ENCODE assay signal across 1 cellular context in the genomic region with DNA sequence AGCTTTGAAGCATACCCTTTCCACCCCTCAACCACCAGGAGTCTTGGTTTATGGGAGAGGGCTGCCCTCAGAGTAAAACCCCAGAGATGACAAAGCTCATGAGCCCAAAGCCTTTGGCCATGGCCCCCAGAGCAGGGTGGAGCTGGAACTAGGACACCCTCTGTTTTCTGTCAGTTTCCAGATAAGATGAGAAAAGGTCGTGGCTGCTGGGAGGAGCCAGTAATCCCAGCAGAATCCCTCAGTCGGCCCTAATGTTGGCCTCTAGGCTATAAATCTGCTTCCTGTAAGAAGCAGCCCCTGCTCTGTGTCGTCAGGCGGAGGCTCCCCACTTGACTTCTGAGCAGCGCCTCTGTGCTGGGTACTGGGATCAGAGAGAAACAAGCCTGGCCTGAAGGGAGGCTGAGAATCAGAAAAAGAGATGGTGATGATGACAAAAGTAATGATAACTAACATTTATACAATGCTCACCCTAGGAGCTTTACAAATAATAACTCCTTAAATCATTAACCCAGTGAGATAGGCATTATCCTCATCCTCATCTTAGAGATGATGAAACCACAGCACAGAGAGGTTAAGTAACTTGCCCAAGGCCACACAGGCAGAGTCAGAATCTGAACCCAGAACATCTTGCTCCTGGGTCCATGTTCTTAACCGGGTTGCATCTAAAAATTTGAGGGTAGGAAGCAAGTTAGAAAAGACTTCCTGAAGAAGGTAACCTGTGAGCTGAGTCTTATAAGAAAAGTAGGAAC.
TF ChIP-seq lines count a peak whose summit lies in the region.

No MANE protein-coding gene starts in this region.

TF ChIP-seq in IMR-90, 13 proteins besides CTCF, POLR2A, EP300 and RAD21 (continued from another document):
- TF ChIP-seq CEBPB (IDR thresholded peaks at IDR 0.05; ENCODE audit: low read depth, low read length): no peak
- no peak for TF ChIP-seq USF2 (IDR thresholded peaks at IDR 0.05; ENCODE audit: low read depth, low read length)
- no peak for TF ChIP-seq MAZ (IDR thresholded peaks at IDR 0.05; ENCODE audit: borderline replicate concordance, low read depth, low read length)
- TF ChIP-seq BHLHE40 (IDR thresholded peaks at IDR 0.05; ENCODE audit: low read depth, low read length): no peak
- TF ChIP-seq ELK1 (IDR thresholded peaks at IDR 0.05; ENCODE audit: borderline replicate concordance, low read depth, low read length): no peak
- no peak for TF ChIP-seq MAFK (IDR thresholded peaks at IDR 0.05; ENCODE audit: low read depth, low read length)
- TF ChIP-seq NFE2L2 (IDR thresholded peaks at IDR 0.05; ENCODE audit: low read depth, low read length): no peak
- TF ChIP-seq FOS (IDR thresholded peaks at IDR 0.05; ENCODE audit: low read depth, low read length): no peak
- no peak for TF ChIP-seq RCOR1 (IDR thresholded peaks at IDR 0.05; ENCODE audit: insufficient replicate concordance, low read length)
- TF ChIP-seq CHD1 (IDR thresholded peaks at IDR 0.05; ENCODE audit: low read depth, low read length): no peak
- TF ChIP-seq SMC3 (IDR thresholded peaks at IDR 0.05; ENCODE audit: low read depth, low read length): no peak
